ENCODE assay signal across 14 cellular contexts in the genomic region with DNA sequence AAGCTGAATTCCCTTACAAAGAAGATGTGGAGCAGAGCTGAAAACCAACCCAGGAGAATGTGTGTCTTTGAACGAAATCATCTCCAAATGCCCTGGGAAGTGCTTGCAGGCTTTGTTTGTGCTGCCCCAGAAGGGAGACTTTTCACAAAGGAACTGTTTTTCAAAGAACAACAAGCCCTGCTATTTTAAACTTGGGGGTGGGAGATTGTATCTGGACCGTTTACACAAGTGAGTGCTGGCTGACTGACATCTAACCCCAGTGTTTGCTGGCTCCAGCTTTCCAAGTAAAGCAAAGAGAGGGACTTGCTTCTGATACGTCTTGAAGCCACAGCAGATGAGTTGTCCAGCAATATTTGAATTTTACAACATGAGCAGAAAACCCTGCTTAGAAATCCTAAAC. TPM values are rescaled to one million over a fixed set of nuclear protein-coding genes. Genes with fewer than 3 reads are reported as not detected.
DNase-seq lines count a peak whose midpoint lies in the region; ATAC-seq and TF ChIP-seq lines count a peak whose summit lies in the region.
"Had no signal": no experiment of that assay in that cellular context is flagged by ENCODE, and none has a peak within 500 bp of the region (broad histone marks: within the 10 kb centered on the region; RNA-seq: fewer than 3 reads in every experiment).

No MANE protein-coding gene starts in this region.

- H3K4me3 ChIP-seq in foreskin fibroblast (ENCODE audit: low read depth in 1 of 2, low read length in 2 of 2) = peak overlapping the region; percentile 75 to 80
- H3K4me3 ChIP-seq: lung had no signal

- peaks cover 15% of the 10 kb centered on the region for H3K4me1 ChIP-seq in ES-I3 (ENCODE audit: insufficient read depth, low read length)

- DNase-seq in SK-N-DZ (ENCODE audit: low spot score) (peak; percentile 15), foreskin fibroblast (peak in 1 of 2 donors; percentile 42), pons (ENCODE audit: low spot score) (peak; percentile 36), HK-2 (ENCODE audit: unreplicated experiment) (no peak), natural killer cell (no peak), occipital lobe (lab: John Stamatoyannopoulos, UW) (no peak)
- no peak for DNase-seq in activated T-cell treated with anti-CD3 and anti-CD28 coated beads, Interleukin-2, amount 50 U/mL, for 24 hours
- DNase-seq: activated CD4-positive, alpha-beta T cell treated with anti-CD3 and anti-CD28 coated beads for 36 hours; CD4-positive, alpha-beta T cell; KG1 had no signal

- ATAC-seq in natural killer cell = no peak
- ATAC-seq: activated CD4-positive, alpha-beta T cell treated with anti-CD3 and anti-CD28 coated beads for 36 hours had no signal

- H3K9me3 ChIP-seq in ES-I3 (ENCODE audit: control insufficient read depth, insufficient read depth, low read length) = no peaks in the 10 kb centered on the region
- H3K9me3 ChIP-seq: SJSA1 had no signal

- TF ChIP-seq CTCF in foreskin fibroblast (IDR thresholded peaks at IDR 0.05; ENCODE audit: low read depth, low read length) (no peak), natural killer cell (IDR thresholded peaks at IDR 0.05) (no peak)

- H3K4me3 Mint-ChIP-seq in natural killer cell = no peak overlapping the region
- H3K4me3 Mint-ChIP-seq in activated T-cell treated with anti-CD3 and anti-CD28 coated beads, Interleukin-2, amount 50 U/mL, for 24 hours = no peak overlapping the region
- H3K4me3 Mint-ChIP-seq: activated CD4-positive, alpha-beta T cell treated with anti-CD3 and anti-CD28 coated beads for 36 hours; CD4-positive, alpha-beta T cell had no signal

- no peak overlapping the region for H3K27ac Mint-ChIP-seq in natural killer cell
- H3K27ac Mint-ChIP-seq in activated T-cell treated with anti-CD3 and anti-CD28 coated beads, Interleukin-2, amount 50 U/mL, for 24 hours = no peak overlapping the region
- H3K27ac Mint-ChIP-seq: activated CD4-positive, alpha-beta T cell treated with anti-CD3 and anti-CD28 coated beads for 36 hours; CD4-positive, alpha-beta T cell had no signal

- peak overlapping the region; percentile 68; the same call in 1 of the 2 replicates for H3K9ac ChIP-seq in ES-I3 (ENCODE audit: low read depth, low read length)

- peaks cover 27 to 50% of the 10 kb centered on the region in 2 donors for H3K27me3 Mint-ChIP-seq in natural killer cell (ENCODE audit: low read depth in 2 of 2)
- peaks cover 62% of the 10 kb centered on the region for H3K27me3 Mint-ChIP-seq in activated T-cell treated with anti-CD3 and anti-CD28 coated beads, Interleukin-2, amount 50 U/mL, for 24 hours

- peaks cover 0 to 2% of the 10 kb centered on the region in 2 donors for H3K9me3 Mint-ChIP-seq in natural killer cell
- H3K9me3 Mint-ChIP-seq in activated T-cell treated with anti-CD3 and anti-CD28 coated beads, Interleukin-2, amount 50 U/mL, for 24 hours = no peaks in the 10 kb centered on the region
- H3K9me3 Mint-ChIP-seq: CD4-positive, alpha-beta T cell had no signal

- intact Hi-C loops in natural killer cell (cut with micrococcal nuclease) = no loop called here

- H3K36me3 ChIP-seq in ES-I3 (ENCODE audit: insufficient read depth, low read length) = no peaks in the 10 kb centered on the region
- H3K36me3 ChIP-seq: SJSA1 had no signal

- H3K36me3 Mint-ChIP-seq in natural killer cell = no peaks in the 10 kb centered on the region
- no peaks in the 10 kb centered on the region for H3K36me3 Mint-ChIP-seq in activated T-cell treated with anti-CD3 and anti-CD28 coated beads, Interleukin-2, amount 50 U/mL, for 24 hours (ENCODE audit: low read depth)

- no peaks in the 10 kb centered on the region for H3K4me1 Mint-ChIP-seq in natural killer cell
- H3K4me1 Mint-ChIP-seq in activated T-cell treated with anti-CD3 and anti-CD28 coated beads, Interleukin-2, amount 50 U/mL, for 24 hours (ENCODE audit: low read depth) = peaks cover 7% of the 10 kb centered on the region

RNA-seq across cellular contexts. Expression of a gene that starts 1.6 kb away (rescaled TPM):
- polyA plus RNA-seq in SK-N-DZ (2014; cell fraction: cytosol; rRNA removed) = 4.6 and 11.2 TPM in 2 replicates
- polyA plus RNA-seq in SK-N-DZ (2014; cell fraction: nucleus; rRNA removed) = 3.7 and 7.4 TPM in 2 replicates
- total RNA-seq in natural killer cell (not detected), occipital lobe (1.2 TPM)
- total RNA-seq: activated CD4-positive, alpha-beta T cell treated with anti-CD3 and anti-CD28 coated beads for 36 hours had no signal

RNA-seq across cellular contexts. Expression of a gene that starts 46.0 kb away (rescaled TPM):
- 0.12 TPM in 1 of 2 replicates, not detected in the other for polyA plus RNA-seq in SK-N-DZ (2014; cell fraction: cytosol; rRNA removed)
- 0.07 and 0.14 TPM in 2 replicates for polyA plus RNA-seq in SK-N-DZ (2014; cell fraction: nucleus; rRNA removed)
- total RNA-seq in natural killer cell = not detected
- 0.94 TPM for total RNA-seq in occipital lobe
- total RNA-seq: activated CD4-positive, alpha-beta T cell treated with anti-CD3 and anti-CD28 coated beads for 36 hours; CD4-positive, alpha-beta T cell; NCI-H460; SJSA1 had no signal
- polyA plus RNA-seq: lung had no signal

Comparison
In these comparisons a context has a peak if more than half of its experiments do, and no peak if none do; other contexts are left out.
1. DNase-seq: peak in SK-N-DZ (single experiment) and pons (single experiment); none in HK-2 (single experiment), natural killer cell (single experiment), occipital lobe (single experiment) and activated T-cell treated with anti-CD3 and anti-CD28 coated beads, Interleukin-2, amount 50 U/mL, for 24 hours (single experiment).